29 cellular contexts compared by ENCODE assay signal in genomic region chr17:76422406-76422805, GRCh38. TPM values are rescaled to one million over a fixed set of nuclear protein-coding genes. Genes with fewer than 3 reads are reported as not detected.
"Had no signal": no experiment of that assay in that cellular context is flagged by ENCODE, and none has a peak within 500 bp of the region (broad histone marks: within the 10 kb centered on the region; RNA-seq: fewer than 3 reads in every experiment).

No MANE protein-coding gene starts in this region.

- H3K27ac ChIP-seq: foreskin keratinocyte, psoas muscle, thyroid gland had no signal

- H3K9me3 ChIP-seq: psoas muscle, right atrium auricular region, thyroid gland had no signal

- H3K4me1 ChIP-seq: foreskin keratinocyte had no signal

- H3K9me3 Mint-ChIP-seq: activated naive CD4-positive, alpha-beta T cell treated with anti-CD3 and anti-CD28 coated beads, Interleukin-2, amount 50 U/mL, for 72 hours; dendritic cell treated with granulocyte-macrophage colony-stimulating factor and Interleukin-4, amounts not matched to agents 40 ng/mL and 50 ng/mL, for 4 days; mesothelial cell of epicardium; natural killer cell; stimulated activated naive CD8-positive, alpha-beta T cell treated with anti-CD3 and anti-CD28 coated beads, Interleukin-15, Interleukin-2, amounts not matched to agents 100 ng/mL and 50 ng/mL, for 24 hours had no signal

- H3K4me3 ChIP-seq: psoas muscle, right atrium auricular region, thyroid gland had no signal

- H3K36me3 Mint-ChIP-seq: activated naive CD4-positive, alpha-beta T cell treated with anti-CD3 and anti-CD28 coated beads, Interleukin-2, amount 50 U/mL, for 72 hours; natural killer cell had no signal

- H3K27me3 ChIP-seq: foreskin keratinocyte, right atrium auricular region, thyroid gland had no signal

- DNase-seq: activated CD4-positive, alpha-beta T cell treated with anti-CD3 and anti-CD28 coated beads for 4 hours; activated CD4-positive, alpha-beta T cell treated with anti-CD3 and anti-CD28 coated beads, Interleukin-2, amount 50 U/mL, for 48 hours; activated CD4-positive, CD25-positive, alpha-beta regulatory T cell; activated gamma-delta T cell; caudate nucleus; effector CD4-positive, alpha-beta T cell; foreskin keratinocyte; natural killer cell; psoas muscle; stimulated activated CD4-positive, alpha-beta T cell treated with anti-CD3 and anti-CD28 coated beads, Interleukin-12 subunit alpha, Interleukin-12 subunit beta, amount 100 ng/mL, for 4 hours; stimulated activated CD4-positive, alpha-beta T cell treated with anti-CD3 and anti-CD28 coated beads, Interleukin-4, amount 100 ng/mL, for 4 hours; substantia nigra; T-helper 1 cell; T1000; thyroid gland had no signal

- H3K4me3 Mint-ChIP-seq: brain; dendritic cell treated with granulocyte-macrophage colony-stimulating factor and Interleukin-4, amounts not matched to agents 40 ng/mL and 50 ng/mL, for 4 days; mesothelial cell of epicardium; natural killer cell; stimulated activated naive CD8-positive, alpha-beta T cell treated with anti-CD3 and anti-CD28 coated beads, Interleukin-15, Interleukin-2, amounts not matched to agents 100 ng/mL and 50 ng/mL, for 24 hours had no signal

- H3K27me3 Mint-ChIP-seq: brain; dendritic cell treated with granulocyte-macrophage colony-stimulating factor and Interleukin-4, amounts not matched to agents 40 ng/mL and 50 ng/mL, for 4 days; stimulated activated naive CD8-positive, alpha-beta T cell treated with anti-CD3 and anti-CD28 coated beads, Interleukin-15, Interleukin-2, amounts not matched to agents 100 ng/mL and 50 ng/mL, for 24 hours had no signal

- H3K36me3 ChIP-seq: right atrium auricular region, thyroid gland had no signal

- H3K27ac Mint-ChIP-seq: dendritic cell treated with granulocyte-macrophage colony-stimulating factor and Interleukin-4, amounts not matched to agents 40 ng/mL and 50 ng/mL, for 4 days; mesothelial cell of epicardium; natural killer cell had no signal

- ATAC-seq: activated naive CD4-positive, alpha-beta T cell treated with anti-CD3 and anti-CD28 coated beads, Interleukin-2, amount 50 U/mL, for 72 hours; foreskin keratinocyte; left lobe of liver; natural killer cell; psoas muscle had no signal

RNA-seq across cellular contexts. Expression of gene AANAT, which starts 45.0 kb away (rescaled TPM):
- total RNA-seq: activated naive CD4-positive, alpha-beta T cell treated with anti-CD3 and anti-CD28 coated beads, Interleukin-2, amount 50 U/mL, for 72 hours; aorta; foreskin keratinocyte; glomerular endothelial cell; kidney epithelial cell; left lobe of liver; lung microvascular endothelial cell; osteocyte; psoas muscle; right atrium auricular region; urinary bladder had no signal
- polyA plus RNA-seq: aorta, esophagus, foreskin keratinocyte, urinary bladder had no signal
